ENCODE assay signal across 6 cellular contexts in the genomic region with DNA sequence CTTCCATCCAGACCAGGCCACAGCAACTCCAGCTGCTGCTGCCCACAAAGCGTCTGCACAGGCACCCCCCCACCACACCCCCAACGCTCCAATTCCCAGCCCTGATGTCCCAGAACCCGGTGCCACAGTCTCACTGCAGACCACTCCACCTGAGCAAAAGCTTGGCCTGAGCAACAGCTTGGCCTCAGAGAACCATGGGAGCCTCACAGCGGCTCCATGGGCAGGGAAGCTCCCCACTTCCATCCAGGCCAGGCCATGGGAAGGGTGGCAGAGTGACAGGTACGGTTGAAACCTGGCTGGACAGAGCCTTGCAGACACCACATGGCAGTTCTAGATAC. TPM values are rescaled to one million over a fixed set of nuclear protein-coding genes. Genes with fewer than 3 reads are reported as not detected.
DNase-seq lines count a peak whose midpoint lies in the region; ATAC-seq and TF ChIP-seq lines count a peak whose summit lies in the region.

No MANE protein-coding gene starts in this region.

- peaks cover 88% of the 10 kb centered on the region for H3K4me1 Mint-ChIP-seq in dendritic cell treated with granulocyte-macrophage colony-stimulating factor and Interleukin-4, amounts not matched to agents 40 ng/mL and 50 ng/mL, for 4 days (ENCODE audit: low read depth)

- H3K4me3 ChIP-seq in HCT116 (replicated peaks in 1 of 2; ENCODE audit: low read depth in 1 of 2, low read length in 2 of 2) (peak overlapping the region; percentile 40 to 56), parathyroid adenoma (ENCODE audit: low read depth, low read length) (no peak overlapping the region)

- TF ChIP-seq POLR2A in HCT116 (IDR thresholded peaks at IDR 0.05; ENCODE audit: borderline replicate concordance, extremely low read depth, insufficient read depth, insufficient read length), result no peak

- H3K4me2 ChIP-seq in HCT116 (ENCODE audit: low read length) (peak overlapping the region; percentile 92), parathyroid adenoma (ENCODE audit: low read length) (no peak overlapping the region)

- no peaks in the 10 kb centered on the region for H3K9me3 Mint-ChIP-seq in dendritic cell treated with granulocyte-macrophage colony-stimulating factor and Interleukin-4, amounts not matched to agents 40 ng/mL and 50 ng/mL, for 4 days

- RAD21 ChIA-PET in HCT116 (lab: Charles Lee; ENCODE audit: low non-redundant PET in 1 of 2, low total read pairs in 2 of 2, uncharacterized antibody in 2 of 2, unreplicated experiment in 2 of 2), result no interaction called here

- no peak for TF ChIP-seq RAD21 in HCT116 (IDR thresholded peaks at IDR 0.05; ENCODE audit: low read depth)

- peaks cover 57 to 70% of the 10 kb centered on the region in 2 experiments for H3K4me1 ChIP-seq in HCT116 (ENCODE audit: control insufficient read depth in 1 of 2, insufficient read depth in 2 of 2, low read length in 2 of 2)
- H3K4me1 ChIP-seq in parathyroid adenoma, result peaks cover 19% of the 10 kb centered on the region

- ATAC-seq in HCT116, result peak; percentile 6

- intact Hi-C loops in HCT116 (cut with micrococcal nuclease), result no loop called here
- intact Hi-C loops in dendritic cell treated with granulocyte-macrophage colony-stimulating factor and Interleukin-4, amounts not matched to agents 40 ng/mL and 50 ng/mL, for 4 days (cut with micrococcal nuclease), result loop anchor here (5.0 kb wide), 1 partner anchor 33 kb away; the partner anchor contains the start of gene DENND6B

- no peaks in the 10 kb centered on the region for H3K27me3 Mint-ChIP-seq in dendritic cell treated with granulocyte-macrophage colony-stimulating factor and Interleukin-4, amounts not matched to agents 40 ng/mL and 50 ng/mL, for 4 days

- POLR2A ChIA-PET in HCT116 (lab: Charles Lee), result interaction anchor here (1.4 to 2.7 kb wide), 3 partner anchors 10 to 12 kb away, joined by 4 to 11 read pairs (median 6); no protein-coding TSS in a partner anchor

- H2AFZ ChIP-seq in HCT116 (ENCODE audit: low read depth, low read length, poor library complexity, severe bottlenecking) (no peak overlapping the region), parathyroid adenoma (no peak overlapping the region)

- no peak for DNase-seq in HCT116 (ENCODE audit: low read depth, low spot score)
- DNase-seq in NCI-H524 treated with DMSO at 0.1 percent for 48 hours (lab: John Stamatoyannopoulos, UW), result no peak
- DNase-seq in NCI-H446 (lab: John Stamatoyannopoulos, UW), result no peak
- no peak for DNase-seq in OCI-M2 (lab: John Stamatoyannopoulos, UW; ENCODE audit: unreplicated experiment)

- H3K27ac ChIP-seq in HCT116 (ENCODE audit: low read depth, low read length), result peak overlapping the region; percentile 99
- peak overlapping the region; percentile 76 for H3K27ac ChIP-seq in parathyroid adenoma

- no peaks in the 10 kb centered on the region for H3K27me3 ChIP-seq in HCT116 (ENCODE audit: insufficient read depth, low read length)
- no peaks in the 10 kb centered on the region for H3K27me3 ChIP-seq in parathyroid adenoma (ENCODE audit: control insufficient read depth, insufficient read depth, low read length)

- H3K9ac ChIP-seq in HCT116 (ENCODE audit: low read length) (peak overlapping the region; percentile 73), parathyroid adenoma (no peak overlapping the region)

- peak overlapping the region; percentile 20 for H3K27ac Mint-ChIP-seq in dendritic cell treated with granulocyte-macrophage colony-stimulating factor and Interleukin-4, amounts not matched to agents 40 ng/mL and 50 ng/mL, for 4 days

- peaks cover 7 to 30% of the 10 kb centered on the region in 2 experiments; a peak in 3 of 4 replicates for H3K36me3 ChIP-seq in HCT116 (ENCODE audit: control insufficient read depth in 1 of 2, insufficient read depth in 2 of 2, low read length in 2 of 2)
- H3K36me3 ChIP-seq in parathyroid adenoma (ENCODE audit: control insufficient read depth, insufficient read depth, low read length), result no peaks in the 10 kb centered on the region

- CTCF ChIA-PET in HCT116 (lab: Charles Lee), result interaction anchor here (0.9 kb wide), 1 partner anchor 18 kb away, joined by 3 read pairs; no protein-coding TSS in a partner anchor

- H3K79me2 ChIP-seq in HCT116 (ENCODE audit: insufficient read depth, low read length) (peaks cover 99% of the 10 kb centered on the region), parathyroid adenoma (peaks cover 41% of the 10 kb centered on the region)

- H3K4me3 Mint-ChIP-seq in dendritic cell treated with granulocyte-macrophage colony-stimulating factor and Interleukin-4, amounts not matched to agents 40 ng/mL and 50 ng/mL, for 4 days, result peak overlapping the region; percentile 44

- H3K9me2 ChIP-seq in HCT116 (ENCODE audit: insufficient read depth), result no peaks in the 10 kb centered on the region

- H4K20me1 ChIP-seq in HCT116 (ENCODE audit: insufficient read depth), result no peaks in the 10 kb centered on the region

- TF ChIP-seq CTCF in HCT116 (IDR thresholded peaks at IDR 0.05 in 2 of 3, conservative IDR thresholded peaks at IDR 0.05 in 1 of 3; ENCODE audit: borderline replicate concordance in 1 of 3, insufficient read depth in 1 of 3, low read depth in 2 of 3, low read length in 2 of 3), result no peak
- TF ChIP-seq CTCF in parathyroid adenoma (IDR thresholded peaks at IDR 0.05), result no peak

- BruUV-seq in HCT116 (replicated peaks; lab: Mats Ljungman, UMichigan), result no TSS peak

- H3K36me3 Mint-ChIP-seq in dendritic cell treated with granulocyte-macrophage colony-stimulating factor and Interleukin-4, amounts not matched to agents 40 ng/mL and 50 ng/mL, for 4 days (ENCODE audit: low read depth), result peaks cover 95% of the 10 kb centered on the region

- H3K9me3 ChIP-seq in HCT116 (ENCODE audit: control insufficient read depth in 1 of 2, insufficient read depth in 1 of 2, low read depth in 1 of 2, low read length in 2 of 2) (no peaks in the 10 kb centered on the region), parathyroid adenoma (ENCODE audit: control insufficient read depth, low read length) (no peaks in the 10 kb centered on the region)

TF ChIP-seq in HCT116, 20 proteins besides CTCF, POLR2A, EP300 and RAD21:
- no peak for TF ChIP-seq JUND (IDR thresholded peaks at IDR 0.05)
- no peak for TF ChIP-seq ELF1 (IDR thresholded peaks at IDR 0.05; ENCODE audit: borderline replicate concordance, low read depth)
- no peak for TF ChIP-seq REST (IDR thresholded peaks at IDR 0.05; ENCODE audit: low read depth)
- no peak for TF ChIP-seq ZFX (IDR thresholded peaks at IDR 0.05)
- no peak for TF ChIP-seq TCF7L2 (IDR thresholded peaks at IDR 0.05; ENCODE audit: borderline replicate concordance, extremely low read depth, insufficient read depth, insufficient read length)
- no peak for TF ChIP-seq FOSL1 (IDR thresholded peaks at IDR 0.05; ENCODE audit: low read depth)
- TF ChIP-seq, protein P1, sequence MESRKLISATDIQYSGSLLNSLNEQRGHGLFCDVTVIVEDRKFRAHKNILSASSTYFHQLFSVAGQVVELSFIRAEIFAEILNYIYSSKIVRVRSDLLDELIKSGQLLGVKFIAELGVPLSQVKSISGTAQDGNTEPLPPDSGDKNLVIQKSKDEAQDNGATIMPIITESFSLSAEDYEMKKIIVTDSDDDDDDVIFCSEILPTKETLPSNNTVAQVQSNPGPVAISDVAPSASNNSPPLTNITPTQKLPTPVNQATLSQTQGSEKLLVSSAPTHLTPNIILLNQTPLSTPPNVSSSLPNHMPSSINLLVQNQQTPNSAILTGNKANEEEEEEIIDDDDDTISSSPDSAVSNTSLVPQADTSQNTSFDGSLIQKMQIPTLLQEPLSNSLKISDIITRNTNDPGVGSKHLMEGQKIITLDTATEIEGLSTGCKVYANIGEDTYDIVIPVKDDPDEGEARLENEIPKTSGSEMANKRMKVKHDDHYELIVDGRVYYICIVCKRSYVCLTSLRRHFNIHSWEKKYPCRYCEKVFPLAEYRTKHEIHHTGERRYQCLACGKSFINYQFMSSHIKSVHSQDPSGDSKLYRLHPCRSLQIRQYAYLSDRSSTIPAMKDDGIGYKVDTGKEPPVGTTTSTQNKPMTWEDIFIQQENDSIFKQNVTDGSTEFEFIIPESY (IDR thresholded peaks at IDR 0.05; ENCODE audit: extremely low read depth, insufficient replicate concordance, low read length), result no peak

RNA-seq across cellular contexts. Expression of gene PLXNB2, which starts 13.2 kb away (rescaled TPM):
- 236 TPM for total RNA-seq in HCT116 (2021; ENCODE audit: unreplicated experiment)
- polyA plus RNA-seq in HCT116 (2012), result 192 and 208 TPM in 2 replicates

RNA-seq across cellular contexts. Expression of gene MAPK11, which starts 24.1 kb away (rescaled TPM):
- 19.3 TPM for total RNA-seq in HCT116 (2021; ENCODE audit: unreplicated experiment)
- 15.7 and 17.2 TPM in 2 replicates for polyA plus RNA-seq in HCT116 (2012)

RNA-seq across cellular contexts. Expression of gene DENND6B, which starts 32.5 kb away (rescaled TPM):
- total RNA-seq in HCT116 (2021; ENCODE audit: unreplicated experiment), result 11.0 TPM
- polyA plus RNA-seq in HCT116 (2012), result 7.8 and 9.1 TPM in 2 replicates

RNA-seq across cellular contexts. Expression of gene MAPK12, which starts 32.8 kb away (rescaled TPM):
- 86.7 TPM for total RNA-seq in HCT116 (2021; ENCODE audit: unreplicated experiment)
- 61.5 and 61.8 TPM in 2 replicates for polyA plus RNA-seq in HCT116 (2012)

RNA-seq across cellular contexts. Expression of gene HDAC10, which starts 43.2 kb away (rescaled TPM):
- 67.5 TPM for total RNA-seq in HCT116 (2021; ENCODE audit: unreplicated experiment)
- 45.5 and 52.0 TPM in 2 replicates for polyA plus RNA-seq in HCT116 (2012)
